Comparison of ENCODE assay signal across 18 cellular contexts in genomic region chr1:113901171-113901570, GRCh38. TPM values are rescaled to one million over a fixed set of nuclear protein-coding genes. Genes with fewer than 3 reads are reported as not detected.
DNase-seq lines count a peak whose midpoint lies in the region; ATAC-seq and TF ChIP-seq lines count a peak whose summit lies in the region.
"Had no signal": no experiment of that assay in that cellular context is flagged by ENCODE, and none has a peak within 500 bp of the region (broad histone marks: within the 10 kb centered on the region; RNA-seq: fewer than 3 reads in every experiment).

No MANE protein-coding gene starts in this region.

- no peaks in the 10 kb centered on the region for H3K9me3 Mint-ChIP-seq in activated naive CD4-positive, alpha-beta T cell treated with anti-CD3 and anti-CD28 coated beads, Interleukin-2, amount 50 U/mL, for 24 hours
- no peaks in the 10 kb centered on the region for H3K9me3 Mint-ChIP-seq in activated naive CD4-positive, alpha-beta T cell treated with anti-CD3 and anti-CD28 coated beads for 36 hours
- no peaks in the 10 kb centered on the region for H3K9me3 Mint-ChIP-seq in activated B cell treated with CpG ODN at 0.5 μM for 24 hours
- no peaks in the 10 kb centered on the region for H3K9me3 Mint-ChIP-seq in effector memory CD8-positive, alpha-beta T cell
- H3K9me3 Mint-ChIP-seq: neural crest cell had no signal

- intact Hi-C loops in activated naive CD4-positive, alpha-beta T cell treated with anti-CD3 and anti-CD28 coated beads for 36 hours (cut with micrococcal nuclease): loop anchor here (10.0 kb wide), 1 partner anchor 766 kb away; no protein-coding TSS in a partner anchor
- intact Hi-C loops in activated B cell treated with CpG ODN at 0.5 μM for 24 hours (cut with micrococcal nuclease): loop anchor here (10.0 kb wide), 2 partner anchors 384 to 1506 kb away; partner anchors contain the start of gene CTTNBP2NL

- no peaks in the 10 kb centered on the region for H3K27me3 Mint-ChIP-seq in activated naive CD4-positive, alpha-beta T cell treated with anti-CD3 and anti-CD28 coated beads, Interleukin-2, amount 50 U/mL, for 24 hours
- no peaks in the 10 kb centered on the region for H3K27me3 Mint-ChIP-seq in activated naive CD4-positive, alpha-beta T cell treated with anti-CD3 and anti-CD28 coated beads for 36 hours (ENCODE audit: low read depth)
- no peaks in the 10 kb centered on the region for H3K27me3 Mint-ChIP-seq in activated B cell treated with CpG ODN at 0.5 μM for 24 hours
- no peaks in the 10 kb centered on the region for H3K27me3 Mint-ChIP-seq in effector memory CD8-positive, alpha-beta T cell
- H3K27me3 Mint-ChIP-seq: progenitor cell of endocrine pancreas had no signal

- H3K4me3 Mint-ChIP-seq in activated naive CD4-positive, alpha-beta T cell treated with anti-CD3 and anti-CD28 coated beads, Interleukin-2, amount 50 U/mL, for 24 hours: no peak overlapping the region
- H3K4me3 Mint-ChIP-seq in activated naive CD4-positive, alpha-beta T cell treated with anti-CD3 and anti-CD28 coated beads for 36 hours: no peak overlapping the region
- no peak overlapping the region for H3K4me3 Mint-ChIP-seq in activated B cell treated with CpG ODN at 0.5 μM for 24 hours
- no peak overlapping the region for H3K4me3 Mint-ChIP-seq in effector memory CD8-positive, alpha-beta T cell

- CTCF ChIA-PET in activated naive CD4-positive, alpha-beta T cell treated with anti-CD3 and anti-CD28 coated beads for 36 hours (lab: Charles Lee): interaction anchor here (1.0 kb wide), 1 partner anchor 66 kb away, joined by 3 read pairs; no protein-coding TSS in a partner anchor
- CTCF ChIA-PET in activated B cell treated with CpG ODN at 0.5 μM for 24 hours (lab: Charles Lee): interaction anchor here (1.3 kb wide), 1 partner anchor 32 kb away, joined by 4 read pairs; no protein-coding TSS in a partner anchor

- ATAC-seq in activated B cell treated with CpG ODN at 0.5 μM for 24 hours (ENCODE audit: low read depth) (no peak), HG02981 (IDR thresholded peaks at IDR 0.05; ENCODE audit: unreplicated experiment) (no peak), HG02763 (IDR thresholded peaks at IDR 0.05; ENCODE audit: unreplicated experiment) (no peak), GM19463 (IDR thresholded peaks at IDR 0.05; ENCODE audit: unreplicated experiment) (no peak)
- ATAC-seq in effector memory CD8-positive, alpha-beta T cell (replicated peaks): no peak
- ATAC-seq: heart right ventricle had no signal

- DNase-seq in activated naive CD4-positive, alpha-beta T cell treated with anti-CD3 and anti-CD28 coated beads for 36 hours: no peak
- no peak for DNase-seq in activated B cell treated with CpG ODN at 0.5 μM for 24 hours
- DNase-seq in effector memory CD8-positive, alpha-beta T cell: no peak
- DNase-seq in NCI-H748 (lab: John Stamatoyannopoulos, UW; ENCODE audit: unreplicated experiment): no peak
- DNase-seq: activated CD4-positive, CD25-positive, alpha-beta regulatory T cell; DMS 273 treated with DMSO at 0.1 percent for 48 hours; erythroblast; foreskin fibroblast; heart right ventricle; IMR-90; NCI-H2171 treated with DMSO at 0.1 percent for 48 hours; NCI-H526 treated with DMSO at 0.1 percent for 48 hours had no signal

- no peak for TF ChIP-seq CTCF in activated B cell treated with CpG ODN at 0.5 μM for 24 hours (IDR thresholded peaks at IDR 0.05)

- H3K36me3 Mint-ChIP-seq in activated naive CD4-positive, alpha-beta T cell treated with anti-CD3 and anti-CD28 coated beads, Interleukin-2, amount 50 U/mL, for 24 hours: peaks cover 26% of the 10 kb centered on the region
- H3K36me3 Mint-ChIP-seq in activated naive CD4-positive, alpha-beta T cell treated with anti-CD3 and anti-CD28 coated beads for 36 hours (ENCODE audit: low read depth): peaks cover 45% of the 10 kb centered on the region
- H3K36me3 Mint-ChIP-seq in activated B cell treated with CpG ODN at 0.5 μM for 24 hours (ENCODE audit: low read depth): peaks cover 84% of the 10 kb centered on the region
- H3K36me3 Mint-ChIP-seq in effector memory CD8-positive, alpha-beta T cell (ENCODE audit: insufficient read depth): peaks cover 56% of the 10 kb centered on the region

- POLR2A ChIA-PET in activated B cell treated with CpG ODN at 0.5 μM for 24 hours (lab: Charles Lee): no interaction called here

- H3K4me1 Mint-ChIP-seq in activated naive CD4-positive, alpha-beta T cell treated with anti-CD3 and anti-CD28 coated beads, Interleukin-2, amount 50 U/mL, for 24 hours: peaks cover 73% of the 10 kb centered on the region
- H3K4me1 Mint-ChIP-seq in activated naive CD4-positive, alpha-beta T cell treated with anti-CD3 and anti-CD28 coated beads for 36 hours (ENCODE audit: low read depth): peaks cover 52% of the 10 kb centered on the region
- H3K4me1 Mint-ChIP-seq in activated B cell treated with CpG ODN at 0.5 μM for 24 hours: peaks cover 54% of the 10 kb centered on the region
- H3K4me1 Mint-ChIP-seq in effector memory CD8-positive, alpha-beta T cell (ENCODE audit: low read depth in 2 of 2): peaks cover 40 to 68% of the 10 kb centered on the region in 2 donors

- H3K27ac Mint-ChIP-seq in activated naive CD4-positive, alpha-beta T cell treated with anti-CD3 and anti-CD28 coated beads, Interleukin-2, amount 50 U/mL, for 24 hours: peak overlapping the region; percentile 83
- H3K27ac Mint-ChIP-seq in activated naive CD4-positive, alpha-beta T cell treated with anti-CD3 and anti-CD28 coated beads for 36 hours: no peak overlapping the region
- H3K27ac Mint-ChIP-seq in activated B cell treated with CpG ODN at 0.5 μM for 24 hours: peak overlapping the region; percentile 50
- H3K27ac Mint-ChIP-seq in effector memory CD8-positive, alpha-beta T cell: peak overlapping the region; percentile 65 to 98
- H3K27ac Mint-ChIP-seq: progenitor cell of endocrine pancreas had no signal

RNA-seq across cellular contexts. Expression of gene AP4B1, which starts 3.4 kb away (rescaled TPM):
- 10 to 100 TPM; 35.7 to 40.2 TPM for total RNA-seq in activated naive CD4-positive, alpha-beta T cell treated with anti-CD3 and anti-CD28 coated beads for 36 hours
- total RNA-seq in activated B cell treated with CpG ODN at 0.5 μM for 24 hours: 48.5 and 69.9 TPM in 2 replicates

RNA-seq across cellular contexts. Expression of gene DCLRE1B, which starts 4.0 kb away (rescaled TPM):
- total RNA-seq in activated naive CD4-positive, alpha-beta T cell treated with anti-CD3 and anti-CD28 coated beads for 36 hours: 10 to 100 TPM; 17.7 to 18.3 TPM
- 5.4 and 6.0 TPM in 2 replicates for total RNA-seq in activated B cell treated with CpG ODN at 0.5 μM for 24 hours

RNA-seq across cellular contexts. Expression of gene BCL2L15, which starts 13.8 kb away (rescaled TPM):
- under 1 TPM; 0.15 to 0.43 TPM for total RNA-seq in activated naive CD4-positive, alpha-beta T cell treated with anti-CD3 and anti-CD28 coated beads for 36 hours
- 0.83 and 3.7 TPM in 2 replicates for total RNA-seq in activated B cell treated with CpG ODN at 0.5 μM for 24 hours

RNA-seq across cellular contexts. Expression of gene HIPK1, which starts 28.0 kb away (rescaled TPM):
- 10 to 100 TPM; 47.7 to 51.0 TPM for total RNA-seq in activated naive CD4-positive, alpha-beta T cell treated with anti-CD3 and anti-CD28 coated beads for 36 hours
- 38.0 and 39.0 TPM in 2 replicates for total RNA-seq in activated B cell treated with CpG ODN at 0.5 μM for 24 hours

RNA-seq across cellular contexts. Expression of gene PTPN22, which starts 29.7 kb away (rescaled TPM):
- 10 to 100 TPM; 43.9 to 50.9 TPM for total RNA-seq in activated naive CD4-positive, alpha-beta T cell treated with anti-CD3 and anti-CD28 coated beads for 36 hours
- 25.5 and 26.1 TPM in 2 replicates for total RNA-seq in activated B cell treated with CpG ODN at 0.5 μM for 24 hours
- total RNA-seq: neural crest cell, progenitor cell of endocrine pancreas had no signal
